In genomic region chr12:39897315-39897714, GRCh38 we compare ENCODE assay signal across 28 cellular contexts.
"Had no signal": no experiment of that assay in that cellular context is flagged by ENCODE, and none has a peak within 500 bp of the region (broad histone marks: within the 10 kb centered on the region; RNA-seq: fewer than 3 reads in every experiment).

No MANE protein-coding gene starts in this region.

- H3K9me3 ChIP-seq: pancreas, prostate gland, sigmoid colon, tibial nerve, uterus had no signal

- ATAC-seq: left cardiac atrium; left lung; natural killer cell; pancreas; right cardiac atrium; stimulated activated memory B cell treated with anti-CD40 and anti-IgM and Interleukin-4, amounts not matched to agents 10 μg/mL and 1 μg/mL and 100 μg/mL, for 72 hours; stimulated activated naive CD8-positive, alpha-beta T cell treated with anti-CD3 and anti-CD28 coated beads, Interleukin-15, amount 100 ng/mL, for 72 hours had no signal

- H3K4me3 ChIP-seq: left lung, lung, pancreas, prostate gland, sigmoid colon, smooth muscle cell, tibial nerve, uterus had no signal

- H3K36me3 ChIP-seq: left lung, pancreas, prostate gland, sigmoid colon, tibial nerve, uterus had no signal

- H3K4me1 ChIP-seq: left lung, prostate gland, sigmoid colon, tibial nerve had no signal

- DNase-seq: hippocampal formation; kidney glomerular epithelial cell; left cardiac atrium; left lung; mesendoderm; naive B cell; natural killer cell; nephron progenitor cell; nucleus accumbens; pancreas; posterior cingulate gyrus; retina; right cardiac atrium; sigmoid colon; stimulated activated CD4-positive, alpha-beta T cell treated with anti-CD3 and anti-CD28 coated beads, Interleukin-1b, Interleukin-23, amount 100 ng/mL, for 48 hours; stimulated activated CD4-positive, alpha-beta T cell treated with anti-CD3 and anti-CD28 coated beads, Interleukin-2, amount 100 ng/mL, for 48 hours; stimulated activated CD4-positive, alpha-beta T cell treated with anti-CD3 and anti-CD28 coated beads, Interleukin-4, amount 100 ng/mL, for 4 hours; stimulated activated CD8-positive, alpha-beta memory T cell treated with anti-CD3 and anti-CD28 coated beads, Interleukin-4, amount 100 ng/mL, for 48 hours; stimulated activated naive CD4-positive, alpha-beta T cell treated with Interleukin-2 at 50 U/mL for 16 hours; stimulated activated naive CD8-positive, alpha-beta T cell treated with anti-CD3 and anti-CD28 coated beads, Interleukin-15, amount 100 ng/mL, for 72 hours; substantia nigra; uterus had no signal

- FAIRE-seq: keratinocyte had no signal

- H3K4me2 ChIP-seq: smooth muscle cell had no signal

- H3K27me3 ChIP-seq: left lung, pancreas, sigmoid colon, tibial nerve, uterus had no signal

- H3K27ac ChIP-seq: left lung, pancreas, prostate gland, sigmoid colon, tibial nerve, uterus had no signal
